In genomic region chr2:113707106-113707505, GRCh38 we compare ENCODE assay signal across 15 cellular contexts.
"Had no signal": no experiment of that assay in that cellular context is flagged by ENCODE, and none has a peak within 500 bp of the region (broad histone marks: within the 10 kb centered on the region; RNA-seq: fewer than 3 reads in every experiment).

No MANE protein-coding gene starts in this region.

- H3K27ac ChIP-seq: ascending aorta, hepatocyte, transverse colon had no signal

- H3K27me3 ChIP-seq: ascending aorta, hepatocyte, spleen, transverse colon had no signal

- H3K4me2 ChIP-seq: hepatocyte had no signal

- H3K4me1 ChIP-seq: ascending aorta had no signal

- H3K4me3 ChIP-seq: ascending aorta, hepatocyte, spleen, transverse colon had no signal

- H3K36me3 ChIP-seq: transverse colon had no signal

- H2AFZ ChIP-seq: hepatocyte had no signal

- DNase-seq: activated CD4-positive, alpha-beta T cell treated with anti-CD3 and anti-CD28 coated beads, Interleukin-2, amount 50 U/mL, for 48 hours; activated CD8-positive, alpha-beta memory T cell treated with anti-CD3 and anti-CD28 coated beads, Interleukin-2, amount 10 ng/mL, durations not matched to agents 7 days and 5 days; activated effector memory CD4-positive, alpha-beta T cell treated with Interleukin-2 at 50 U/mL for 16 hours; activated naive CD8-positive, alpha-beta T cell treated with anti-CD3 and anti-CD28 coated beads, Interleukin-2, amount 10 ng/mL, durations not matched to agents 7 days and 5 days; activated T-cell treated with anti-CD3 and anti-CD28 coated beads, Interleukin-2, amount 50 U/mL, for 24 hours; mammary epithelial cell; natural killer cell; posterior cingulate gyrus; right cardiac atrium; spleen; stimulated activated CD4-positive, alpha-beta T cell treated with anti-CD3 and anti-CD28 coated beads, Interleukin-1b, Interleukin-23, amount 100 ng/mL, for 48 hours; stimulated activated naive B cell treated with anti-CD40 and anti-IgM and Interleukin-4, amounts not matched to agents 10 μg/mL and 1 μg/mL and 100 μg/mL, for 72 hours; transverse colon had no signal

- H3K79me2 ChIP-seq: hepatocyte had no signal

- H3K9me3 ChIP-seq: ascending aorta, transverse colon had no signal
